23 cellular contexts compared by ENCODE assay signal in genomic region chr9:86072393-86073016, GRCh38. TPM values are rescaled to one million over a fixed set of nuclear protein-coding genes. Genes with fewer than 3 reads are reported as not detected.
A peak's percentile ranks its signal among the peaks of the same experiment; 100 is the strongest.
DNase-seq lines count a peak whose midpoint lies in the region; ATAC-seq and TF ChIP-seq lines count a peak whose summit lies in the region.
"Had no signal": no experiment of that assay in that cellular context is flagged by ENCODE, and none has a peak within 500 bp of the region (broad histone marks: within the 10 kb centered on the region; RNA-seq: fewer than 3 reads in every experiment).

No MANE protein-coding gene starts in this region.

- no peak overlapping the region for H2AFZ ChIP-seq in KMS-11 (ENCODE audit: low read depth)

- H3K79me2 ChIP-seq in KMS-11 (ENCODE audit: insufficient read depth, low read depth), result no peaks in the 10 kb centered on the region

- H3K27me3 ChIP-seq in KMS-11 (ENCODE audit: insufficient read depth, low read depth), result no peaks in the 10 kb centered on the region
- H3K27me3 ChIP-seq: pancreas, testis had no signal

- ATAC-seq in omental fat pad (ENCODE audit: low FRiP score) (peak; percentile 91), HG03460 (IDR thresholded peaks at IDR 0.05; ENCODE audit: unreplicated experiment) (no peak), GM18517 (IDR thresholded peaks at IDR 0.05; ENCODE audit: unreplicated experiment) (no peak)
- ATAC-seq: activated T-cell treated with anti-CD3 and anti-CD28 coated beads, Interleukin-2, amount 50 U/mL, for 72 hours; natural killer cell treated with Interleukin-12 subunit alpha and Interleukin-12 subunit beta and Interleukin-15 and Interleukin-18, amount 100 ng/mL, for 72 hours; pancreas; stimulated activated naive B cell treated with anti-CD40 and anti-IgM and Interleukin-4, amounts not matched to agents 10 μg/mL and 1 μg/mL and 100 μg/mL, for 72 hours had no signal

- TF ChIP-seq CTCF in AG09319 (IDR thresholded peaks at IDR 0.05; ENCODE audit: low read depth, low read length), result no peak
- no peak for TF ChIP-seq CTCF in KMS-11 (conservative IDR thresholded peaks at IDR 0.05; ENCODE audit: low read depth, low read length)
- no peak for TF ChIP-seq CTCF in omental fat pad (IDR thresholded peaks at IDR 0.05)

- peaks cover 23% of the 10 kb centered on the region for H3K4me1 ChIP-seq in KMS-11 (ENCODE audit: low read depth, poor library complexity, severe bottlenecking)
- H3K4me1 ChIP-seq: left ventricle myocardium inferior, pancreas, testis had no signal

- H3K4me2 ChIP-seq in KMS-11, result peak overlapping the region; percentile 26; the same call in 1 of the 2 replicates

- no peak overlapping the region for H3K9ac ChIP-seq in KMS-11

- peaks cover 4% of the 10 kb centered on the region; the same call in 1 of the 2 replicates for H3K36me3 ChIP-seq in KMS-11 (ENCODE audit: insufficient read depth)
- H3K36me3 ChIP-seq: left ventricle myocardium inferior, pancreas had no signal

- no peak overlapping the region for H3K27ac ChIP-seq in KMS-11
- H3K27ac ChIP-seq: left ventricle myocardium inferior, pancreas, RWPE1, testis had no signal

- H4K20me1 ChIP-seq in KMS-11 (ENCODE audit: insufficient read depth), result no peaks in the 10 kb centered on the region

- DNase-seq in AG09319 (ENCODE audit: extremely low read depth, low read depth) (peak; percentile 11), dedifferentiated amniotic fluid mesenchymal stem cell (ENCODE audit: extremely low spot score) (peak; percentile 29), omental fat pad (ENCODE audit: low spot score) (no peak), globus pallidus (ENCODE audit: low spot score) (no peak)
- DNase-seq: activated CD4-positive, alpha-beta T cell treated with anti-CD3 and anti-CD28 coated beads for 48 hours; activated naive CD4-positive, alpha-beta T cell treated with anti-CD3 and anti-CD28 coated beads, Interleukin-2, amount 50 U/mL, for 16 hours; activated T-cell treated with anti-CD3 and anti-CD28 coated beads, Interleukin-2, amount 50 U/mL, for 72 hours; aorta; CD4-positive, alpha-beta T cell; central memory CD4-positive, alpha-beta T cell; left ventricle myocardium inferior; NCI-H187; NCI-H226; pancreas; stimulated activated CD4-positive, alpha-beta T cell treated with anti-CD3 and anti-CD28 coated beads, Interleukin-12 subunit alpha, Interleukin-12 subunit beta, amount 100 ng/mL, for 4 hours; stimulated activated CD4-positive, alpha-beta T cell treated with anti-CD3 and anti-CD28 coated beads, Interleukin-4, amount 100 ng/mL, for 24 hours; stimulated activated naive B cell treated with anti-CD40 and anti-IgM and Interleukin-4, amounts not matched to agents 10 μg/mL and 1 μg/mL and 100 μg/mL, for 72 hours; testis had no signal

- H3K4me3 ChIP-seq in KMS-11 (IDR thresholded peaks at IDR 0.05; ENCODE audit: insufficient read depth, low read depth, low read length), result no peak overlapping the region
- H3K4me3 ChIP-seq: left ventricle myocardium inferior, pancreas, testis had no signal

RNA-seq across cellular contexts. Expression of gene GOLM1, which starts 26.9 kb away (rescaled TPM):
- total RNA-seq in omental fat pad, result 10 to 100 TPM; 16.1 to 31.7 (median 22.1) TPM

Comparison
In these comparisons a context has a peak if more than half of its experiments do, and no peak if none do; other contexts are left out.
1. DNase-seq: peak in AG09319 (single experiment) and dedifferentiated amniotic fluid mesenchymal stem cell (single experiment); none in omental fat pad (single experiment) and globus pallidus (single experiment).